Comparison of ENCODE assay signal across 1 cellular context in the genomic region with DNA sequence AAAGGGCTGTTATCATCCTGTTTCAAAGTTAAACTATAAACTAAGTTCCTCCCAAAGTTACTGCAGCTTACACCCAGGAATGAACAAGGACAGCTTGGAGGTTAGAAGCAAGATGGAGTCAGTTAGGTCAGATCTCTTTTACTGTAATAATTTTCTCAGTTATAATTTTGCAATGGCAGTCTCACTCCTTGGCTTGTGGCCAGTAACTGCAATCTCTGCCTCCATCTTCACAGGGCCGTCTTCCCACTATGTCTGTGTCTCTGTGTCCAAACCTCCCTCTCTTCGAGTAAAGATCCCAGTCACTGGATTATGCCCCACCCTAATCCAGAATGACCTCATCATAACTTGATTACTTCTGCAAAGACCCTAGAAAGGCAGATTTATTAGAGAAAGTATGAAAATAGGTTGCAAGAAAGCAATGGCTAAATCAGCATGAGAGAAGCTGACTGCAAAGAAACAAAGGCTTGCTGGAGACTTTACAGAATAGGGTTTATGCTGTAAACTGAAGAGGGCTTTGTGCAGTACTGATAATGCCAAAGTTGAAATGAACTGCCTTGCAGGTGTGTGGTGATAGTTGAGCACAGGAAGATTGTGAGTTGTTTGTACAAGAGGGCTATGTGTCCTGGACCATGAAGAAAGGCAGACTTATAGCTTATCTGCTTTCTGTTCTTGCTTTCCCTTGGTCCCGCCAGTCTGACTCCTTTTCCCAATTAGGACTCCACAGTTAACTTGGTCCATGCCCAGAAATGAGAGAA.
TF ChIP-seq lines count a peak whose summit lies in the region.

No MANE protein-coding gene starts in this region.

TF ChIP-seq in K562, 482 proteins besides CTCF, POLR2A, EP300 and RAD21 (continued from another document and continues in another):
- TF ChIP-seq, protein P1, sequence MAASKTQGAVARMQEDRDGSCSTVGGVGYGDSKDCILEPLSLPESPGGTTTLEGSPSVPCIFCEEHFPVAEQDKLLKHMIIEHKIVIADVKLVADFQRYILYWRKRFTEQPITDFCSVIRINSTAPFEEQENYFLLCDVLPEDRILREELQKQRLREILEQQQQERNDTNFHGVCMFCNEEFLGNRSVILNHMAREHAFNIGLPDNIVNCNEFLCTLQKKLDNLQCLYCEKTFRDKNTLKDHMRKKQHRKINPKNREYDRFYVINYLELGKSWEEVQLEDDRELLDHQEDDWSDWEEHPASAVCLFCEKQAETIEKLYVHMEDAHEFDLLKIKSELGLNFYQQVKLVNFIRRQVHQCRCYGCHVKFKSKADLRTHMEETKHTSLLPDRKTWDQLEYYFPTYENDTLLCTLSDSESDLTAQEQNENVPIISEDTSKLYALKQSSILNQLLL (CRISPR knock-in tag; IDR thresholded peaks at IDR 0.05; ENCODE audit: borderline replicate concordance) = no peak
- TF ChIP-seq ARID1B (IDR thresholded peaks at IDR 0.05) = peak; percentile 70
- TF ChIP-seq TEAD2 (tag; IDR thresholded peaks at IDR 0.05) = peak; percentile 88
- TF ChIP-seq SMAD4 (CRISPR knock-in tag; conservative IDR thresholded peaks at IDR 0.05) = peak; percentile 93
- peak; percentile 78 for TF ChIP-seq CBFA2T3 (IDR thresholded peaks at IDR 0.05)
- TF ChIP-seq NR4A1 (CRISPR knock-in tag; IDR thresholded peaks at IDR 0.05) = no peak
- TF ChIP-seq NR4A1 (tag; IDR thresholded peaks at IDR 0.05) = peak; percentile 96
- no peak for TF ChIP-seq ZNF24 (IDR thresholded peaks at IDR 0.05)
- TF ChIP-seq ZNF197 (CRISPR knock-in tag; IDR thresholded peaks at IDR 0.05; ENCODE audit: low read depth) = peak; percentile 85; the same call in 1 of the 2 replicates
- peak; percentile 57; the same call in 1 of the 2 replicates for TF ChIP-seq HIVEP1 (CRISPR knock-in tag; IDR thresholded peaks at IDR 0.05)
- no peak for TF ChIP-seq ZNF586 (CRISPR knock-in tag; conservative IDR thresholded peaks at IDR 0.05)
- TF ChIP-seq YBX1 (IDR thresholded peaks at IDR 0.05) = no peak
- peak; percentile 71 for TF ChIP-seq TCF3 (CRISPR knock-in tag; IDR thresholded peaks at IDR 0.05)
- TF ChIP-seq, protein P2, sequence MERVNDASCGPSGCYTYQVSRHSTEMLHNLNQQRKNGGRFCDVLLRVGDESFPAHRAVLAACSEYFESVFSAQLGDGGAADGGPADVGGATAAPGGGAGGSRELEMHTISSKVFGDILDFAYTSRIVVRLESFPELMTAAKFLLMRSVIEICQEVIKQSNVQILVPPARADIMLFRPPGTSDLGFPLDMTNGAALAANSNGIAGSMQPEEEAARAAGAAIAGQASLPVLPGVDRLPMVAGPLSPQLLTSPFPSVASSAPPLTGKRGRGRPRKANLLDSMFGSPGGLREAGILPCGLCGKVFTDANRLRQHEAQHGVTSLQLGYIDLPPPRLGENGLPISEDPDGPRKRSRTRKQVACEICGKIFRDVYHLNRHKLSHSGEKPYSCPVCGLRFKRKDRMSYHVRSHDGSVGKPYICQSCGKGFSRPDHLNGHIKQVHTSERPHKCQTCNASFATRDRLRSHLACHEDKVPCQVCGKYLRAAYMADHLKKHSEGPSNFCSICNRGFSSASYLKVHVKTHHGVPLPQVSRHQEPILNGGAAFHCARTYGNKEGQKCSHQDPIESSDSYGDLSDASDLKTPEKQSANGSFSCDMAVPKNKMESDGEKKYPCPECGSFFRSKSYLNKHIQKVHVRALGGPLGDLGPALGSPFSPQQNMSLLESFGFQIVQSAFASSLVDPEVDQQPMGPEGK (CRISPR knock-in tag; IDR thresholded peaks at IDR 0.05; ENCODE audit: borderline replicate concordance) = peak; percentile 91; the same call in 1 of the 2 replicates
- peak; percentile 51 for TF ChIP-seq CBFA2T2 (conservative IDR thresholded peaks at IDR 0.05)
- TF ChIP-seq, protein P3, sequence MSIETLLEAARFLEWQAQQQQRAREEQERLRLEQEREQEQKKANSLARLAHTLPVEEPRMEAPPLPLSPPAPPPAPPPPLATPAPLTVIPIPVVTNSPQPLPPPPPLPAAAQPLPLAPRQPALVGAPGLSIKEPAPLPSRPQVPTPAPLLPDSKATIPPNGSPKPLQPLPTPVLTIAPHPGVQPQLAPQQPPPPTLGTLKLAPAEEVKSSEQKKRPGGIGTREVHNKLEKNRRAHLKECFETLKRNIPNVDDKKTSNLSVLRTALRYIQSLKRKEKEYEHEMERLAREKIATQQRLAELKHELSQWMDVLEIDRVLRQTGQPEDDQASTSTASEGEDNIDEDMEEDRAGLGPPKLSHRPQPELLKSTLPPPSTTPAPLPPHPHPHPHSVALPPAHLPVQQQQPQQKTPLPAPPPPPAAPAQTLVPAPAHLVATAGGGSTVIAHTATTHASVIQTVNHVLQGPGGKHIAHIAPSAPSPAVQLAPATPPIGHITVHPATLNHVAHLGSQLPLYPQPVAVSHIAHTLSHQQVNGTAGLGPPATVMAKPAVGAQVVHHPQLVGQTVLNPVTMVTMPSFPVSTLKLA (conservative IDR thresholded peaks at IDR 0.05) = 0 out of 4 replicates have a peak, but pooled peaks of 1 of the 2 experiments have one; percentile 14
- TF ChIP-seq, protein P4, sequence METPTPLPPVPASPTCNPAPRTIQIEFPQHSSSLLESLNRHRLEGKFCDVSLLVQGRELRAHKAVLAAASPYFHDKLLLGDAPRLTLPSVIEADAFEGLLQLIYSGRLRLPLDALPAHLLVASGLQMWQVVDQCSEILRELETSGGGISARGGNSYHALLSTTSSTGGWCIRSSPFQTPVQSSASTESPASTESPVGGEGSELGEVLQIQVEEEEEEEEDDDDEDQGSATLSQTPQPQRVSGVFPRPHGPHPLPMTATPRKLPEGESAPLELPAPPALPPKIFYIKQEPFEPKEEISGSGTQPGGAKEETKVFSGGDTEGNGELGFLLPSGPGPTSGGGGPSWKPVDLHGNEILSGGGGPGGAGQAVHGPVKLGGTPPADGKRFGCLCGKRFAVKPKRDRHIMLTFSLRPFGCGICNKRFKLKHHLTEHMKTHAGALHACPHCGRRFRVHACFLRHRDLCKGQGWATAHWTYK (CRISPR knock-in tag; IDR thresholded peaks at IDR 0.05) = peak; percentile 82
- TF ChIP-seq, protein P5, sequence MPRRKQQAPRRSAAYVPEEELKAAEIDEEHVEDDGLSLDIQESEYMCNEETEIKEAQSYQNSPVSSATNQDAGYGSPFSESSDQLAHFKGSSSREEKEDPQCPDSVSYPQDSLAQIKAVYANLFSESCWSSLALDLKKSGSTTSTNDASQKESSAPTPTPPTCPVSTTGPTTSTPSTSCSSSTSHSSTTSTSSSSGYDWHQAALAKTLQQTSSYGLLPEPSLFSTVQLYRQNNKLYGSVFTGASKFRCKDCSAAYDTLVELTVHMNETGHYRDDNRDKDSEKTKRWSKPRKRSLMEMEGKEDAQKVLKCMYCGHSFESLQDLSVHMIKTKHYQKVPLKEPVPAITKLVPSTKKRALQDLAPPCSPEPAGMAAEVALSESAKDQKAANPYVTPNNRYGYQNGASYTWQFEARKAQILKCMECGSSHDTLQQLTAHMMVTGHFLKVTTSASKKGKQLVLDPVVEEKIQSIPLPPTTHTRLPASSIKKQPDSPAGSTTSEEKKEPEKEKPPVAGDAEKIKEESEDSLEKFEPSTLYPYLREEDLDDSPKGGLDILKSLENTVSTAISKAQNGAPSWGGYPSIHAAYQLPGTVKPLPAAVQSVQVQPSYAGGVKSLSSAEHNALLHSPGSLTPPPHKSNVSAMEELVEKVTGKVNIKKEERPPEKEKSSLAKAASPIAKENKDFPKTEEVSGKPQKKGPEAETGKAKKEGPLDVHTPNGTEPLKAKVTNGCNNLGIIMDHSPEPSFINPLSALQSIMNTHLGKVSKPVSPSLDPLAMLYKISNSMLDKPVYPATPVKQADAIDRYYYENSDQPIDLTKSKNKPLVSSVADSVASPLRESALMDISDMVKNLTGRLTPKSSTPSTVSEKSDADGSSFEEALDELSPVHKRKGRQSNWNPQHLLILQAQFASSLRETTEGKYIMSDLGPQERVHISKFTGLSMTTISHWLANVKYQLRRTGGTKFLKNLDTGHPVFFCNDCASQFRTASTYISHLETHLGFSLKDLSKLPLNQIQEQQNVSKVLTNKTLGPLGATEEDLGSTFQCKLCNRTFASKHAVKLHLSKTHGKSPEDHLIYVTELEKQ (CRISPR knock-in tag; IDR thresholded peaks at IDR 0.05) = peak; percentile 66; the same call in 1 of the 2 replicates
- no peak for TF ChIP-seq RBBP5 (IDR thresholded peaks at IDR 0.05; ENCODE audit: borderline replicate concordance, insufficient read depth, low read length, poor library complexity, severe bottlenecking)
- TF ChIP-seq MECOM (CRISPR knock-in tag; IDR thresholded peaks at IDR 0.05) = peak; percentile 57; the same call in 1 of the 2 replicates
- TF ChIP-seq TAF7 (tag; IDR thresholded peaks at IDR 0.05) = peak; percentile 59; the same call in 1 of the 2 replicates
- TF ChIP-seq, protein P6, sequence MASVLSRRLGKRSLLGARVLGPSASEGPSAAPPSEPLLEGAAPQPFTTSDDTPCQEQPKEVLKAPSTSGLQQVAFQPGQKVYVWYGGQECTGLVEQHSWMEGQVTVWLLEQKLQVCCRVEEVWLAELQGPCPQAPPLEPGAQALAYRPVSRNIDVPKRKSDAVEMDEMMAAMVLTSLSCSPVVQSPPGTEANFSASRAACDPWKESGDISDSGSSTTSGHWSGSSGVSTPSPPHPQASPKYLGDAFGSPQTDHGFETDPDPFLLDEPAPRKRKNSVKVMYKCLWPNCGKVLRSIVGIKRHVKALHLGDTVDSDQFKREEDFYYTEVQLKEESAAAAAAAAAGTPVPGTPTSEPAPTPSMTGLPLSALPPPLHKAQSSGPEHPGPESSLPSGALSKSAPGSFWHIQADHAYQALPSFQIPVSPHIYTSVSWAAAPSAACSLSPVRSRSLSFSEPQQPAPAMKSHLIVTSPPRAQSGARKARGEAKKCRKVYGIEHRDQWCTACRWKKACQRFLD (CRISPR knock-in tag; IDR thresholded peaks at IDR 0.05) = peak; percentile 97
- TF ChIP-seq BACH1 (tag; IDR thresholded peaks at IDR 0.05) = peak; percentile 85
- peak; percentile 96 for TF ChIP-seq ZNF589 (CRISPR knock-in tag; IDR thresholded peaks at IDR 0.05; ENCODE audit: low read depth)
- no peak for TF ChIP-seq NR2C1 (IDR thresholded peaks at IDR 0.05)
- TF ChIP-seq NR2C1 (tag; IDR thresholded peaks at IDR 0.05) = peak; percentile 88
- TF ChIP-seq NUFIP1 (IDR thresholded peaks at IDR 0.05; ENCODE audit: partially characterized antibody) = peak; percentile 39
- peak; percentile 5; the same call in 1 of the 2 replicates for TF ChIP-seq TARDBP (IDR thresholded peaks at IDR 0.05)
- TF ChIP-seq ZSCAN29 (IDR thresholded peaks at IDR 0.05) = no peak
- TF ChIP-seq, protein P7, sequence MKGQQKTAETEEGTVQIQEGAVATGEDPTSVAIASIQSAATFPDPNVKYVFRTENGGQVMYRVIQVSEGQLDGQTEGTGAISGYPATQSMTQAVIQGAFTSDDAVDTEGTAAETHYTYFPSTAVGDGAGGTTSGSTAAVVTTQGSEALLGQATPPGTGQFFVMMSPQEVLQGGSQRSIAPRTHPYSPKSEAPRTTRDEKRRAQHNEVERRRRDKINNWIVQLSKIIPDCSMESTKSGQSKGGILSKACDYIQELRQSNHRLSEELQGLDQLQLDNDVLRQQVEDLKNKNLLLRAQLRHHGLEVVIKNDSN (CRISPR knock-in tag; IDR thresholded peaks at IDR 0.05) = no peak
- peak; percentile 91 for TF ChIP-seq ZNF175 (CRISPR knock-in tag; IDR thresholded peaks at IDR 0.05; ENCODE audit: low read depth)
- 0 out of 2 replicates have a peak, but pooled peaks have one; percentile 44 for TF ChIP-seq SOX6 (IDR thresholded peaks at IDR 0.05)
- peak; percentile 89; the same call in 1 of the 2 replicates for TF ChIP-seq KLF6 (CRISPR knock-in tag; IDR thresholded peaks at IDR 0.05; ENCODE audit: borderline replicate concordance)
- TF ChIP-seq EHMT2 (IDR thresholded peaks at IDR 0.05) = no peak
- peak; percentile 92 for TF ChIP-seq DDX20 (tag; IDR thresholded peaks at IDR 0.05; ENCODE audit: low read depth)
- TF ChIP-seq LARP7 (IDR thresholded peaks at IDR 0.05) = no peak
- TF ChIP-seq, protein P8, sequence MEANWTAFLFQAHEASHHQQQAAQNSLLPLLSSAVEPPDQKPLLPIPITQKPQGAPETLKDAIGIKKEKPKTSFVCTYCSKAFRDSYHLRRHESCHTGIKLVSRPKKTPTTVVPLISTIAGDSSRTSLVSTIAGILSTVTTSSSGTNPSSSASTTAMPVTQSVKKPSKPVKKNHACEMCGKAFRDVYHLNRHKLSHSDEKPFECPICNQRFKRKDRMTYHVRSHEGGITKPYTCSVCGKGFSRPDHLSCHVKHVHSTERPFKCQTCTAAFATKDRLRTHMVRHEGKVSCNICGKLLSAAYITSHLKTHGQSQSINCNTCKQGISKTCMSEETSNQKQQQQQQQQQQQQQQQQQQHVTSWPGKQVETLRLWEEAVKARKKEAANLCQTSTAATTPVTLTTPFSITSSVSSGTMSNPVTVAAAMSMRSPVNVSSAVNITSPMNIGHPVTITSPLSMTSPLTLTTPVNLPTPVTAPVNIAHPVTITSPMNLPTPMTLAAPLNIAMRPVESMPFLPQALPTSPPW (CRISPR knock-in tag; IDR thresholded peaks at IDR 0.05) = peak; percentile 44; the same call in 1 of the 2 replicates
- no peak for TF ChIP-seq ZNF75A (CRISPR knock-in tag; IDR thresholded peaks at IDR 0.05)
- TF ChIP-seq ZFX (CRISPR knock-in tag; IDR thresholded peaks at IDR 0.05) = peak; percentile 17; the same call in 1 of the 2 replicates
- TF ChIP-seq, protein P9, sequence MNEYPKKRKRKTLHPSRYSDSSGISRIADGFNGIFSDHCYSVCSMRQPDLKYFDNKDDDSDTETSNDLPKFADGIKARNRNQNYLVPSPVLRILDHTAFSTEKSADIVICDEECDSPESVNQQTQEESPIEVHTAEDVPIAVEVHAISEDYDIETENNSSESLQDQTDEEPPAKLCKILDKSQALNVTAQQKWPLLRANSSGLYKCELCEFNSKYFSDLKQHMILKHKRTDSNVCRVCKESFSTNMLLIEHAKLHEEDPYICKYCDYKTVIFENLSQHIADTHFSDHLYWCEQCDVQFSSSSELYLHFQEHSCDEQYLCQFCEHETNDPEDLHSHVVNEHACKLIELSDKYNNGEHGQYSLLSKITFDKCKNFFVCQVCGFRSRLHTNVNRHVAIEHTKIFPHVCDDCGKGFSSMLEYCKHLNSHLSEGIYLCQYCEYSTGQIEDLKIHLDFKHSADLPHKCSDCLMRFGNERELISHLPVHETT (CRISPR knock-in tag; conservative IDR thresholded peaks at IDR 0.05 in 1 of 2, IDR thresholded peaks at IDR 0.05 in 1 of 2) = peak in 1 of 2 experiments; percentile 94; a peak in 2 of 4 replicates
- TF ChIP-seq DPF2 (IDR thresholded peaks at IDR 0.05) = peak; percentile 52; the same call in 1 of the 2 replicates
- TF ChIP-seq BCOR (IDR thresholded peaks at IDR 0.05) = no peak
- peak; percentile 73 for TF ChIP-seq ELF2 (CRISPR knock-in tag; IDR thresholded peaks at IDR 0.05)
- TF ChIP-seq SRF (CRISPR knock-in tag; IDR thresholded peaks at IDR 0.05) = no peak
- TF ChIP-seq PYGO2 (tag; IDR thresholded peaks at IDR 0.05) = peak; percentile 89
- 0 out of 2 replicates have a peak, but pooled peaks have one; percentile 14 for TF ChIP-seq MAFG (tag; conservative IDR thresholded peaks at IDR 0.05)
- no peak for TF ChIP-seq CEBPG (CRISPR knock-in tag; IDR thresholded peaks at IDR 0.05)
- TF ChIP-seq CEBPG (tag; conservative IDR thresholded peaks at IDR 0.05 in 1 of 2, IDR thresholded peaks at IDR 0.05 in 1 of 2) = peak in 1 of 2 experiments; percentile 45; a peak in 1 of 4 replicates
